20 cellular contexts compared by ENCODE assay signal in genomic region chr22:35378547-35379078, GRCh38. TPM values are rescaled to one million over a fixed set of nuclear protein-coding genes. Genes with fewer than 3 reads are reported as not detected.
A peak's percentile ranks its signal among the peaks of the same experiment; 100 is the strongest.
DNase-seq lines count a peak whose midpoint lies in the region; ATAC-seq, FAIRE-seq and TF ChIP-seq lines count a peak whose summit lies in the region.
"Had no signal": no experiment of that assay in that cellular context is flagged by ENCODE, and none has a peak within 500 bp of the region (broad histone marks: within the 10 kb centered on the region; RNA-seq: fewer than 3 reads in every experiment).

No MANE protein-coding gene starts in this region.

- H3K4me1 ChIP-seq in NT2/D1 (ENCODE audit: insufficient read depth, insufficient read length) (peaks cover 8% of the 10 kb centered on the region), endodermal cell (ENCODE audit: control insufficient read depth, insufficient read depth, low read length) (peaks cover 19% of the 10 kb centered on the region), psoas muscle (peaks cover 35% of the 10 kb centered on the region)
- peaks cover 22% of the 10 kb centered on the region for H3K4me1 ChIP-seq in CD4-positive, alpha-beta memory T cell (ENCODE audit: insufficient read depth, low read length)

- no peak for DNase-seq in NT2/D1 (ENCODE audit: low read depth, low spot score)
- peak; percentile 59 for DNase-seq in endodermal cell
- DNase-seq in psoas muscle = no peak
- DNase-seq in NCI-H446 (lab: John Stamatoyannopoulos, UW) = no peak
- DNase-seq in frontal cortex (ENCODE audit: low spot score in 2 of 2) = no peak
- no peak for DNase-seq in CD4-positive, alpha-beta memory T cell
- DNase-seq: activated gamma-delta T cell treated with Interleukin-2 at 50 U/mL for 16 hours; adrenal gland; caudate nucleus; effector memory CD8-positive, alpha-beta T cell; left ventricle myocardium superior; NCI-H1048; NCI-H2081 treated with DMSO at 0.1 percent for 48 hours; NCI-H510A; occipital lobe; SHP77 treated with DMSO at 0.1 percent for 48 hours; T-helper 1 cell had no signal

- H3K4me3 Mint-ChIP-seq in endodermal cell = peak overlapping the region; percentile 56
- no peak overlapping the region for H3K4me3 Mint-ChIP-seq in CD4-positive, alpha-beta memory T cell
- H3K4me3 Mint-ChIP-seq: effector memory CD8-positive, alpha-beta T cell had no signal

- H3K4me3 ChIP-seq in NT2/D1 (ENCODE audit: insufficient read length, low read depth) (no peak overlapping the region), endodermal cell (ENCODE audit: low read length) (no peak overlapping the region), psoas muscle (no peak overlapping the region)
- H3K4me3 ChIP-seq in CD4-positive, alpha-beta memory T cell (ENCODE audit: low read length in 2 of 2) = no peak overlapping the region
- H3K4me3 ChIP-seq: adrenal gland, right atrium auricular region had no signal

- POLR2A ChIA-PET in CD4-positive, alpha-beta memory T cell (lab: Charles Lee; ENCODE audit: partially characterized antibody) = no interaction called here

- peak overlapping the region; percentile 58 for H3K9ac ChIP-seq in NT2/D1 (ENCODE audit: insufficient read length, low read depth)
- H3K9ac ChIP-seq in endodermal cell (ENCODE audit: extremely low read depth, low read length, poor library complexity, severe bottlenecking) = no peak overlapping the region

- H3K36me3 Mint-ChIP-seq in endodermal cell (ENCODE audit: low read depth) = peaks cover 7% of the 10 kb centered on the region
- H3K36me3 Mint-ChIP-seq in CD4-positive, alpha-beta memory T cell = no peaks in the 10 kb centered on the region

- no peak for ATAC-seq in psoas muscle
- no peak for ATAC-seq in GM21717 (IDR thresholded peaks at IDR 0.05; ENCODE audit: unreplicated experiment)
- ATAC-seq: effector memory CD8-positive, alpha-beta T cell; left ventricle myocardium superior had no signal

- 0 out of 2 replicates have a peak overlapping the region, but pooled peaks have one; percentile 22 for H3K27ac ChIP-seq in 22Rv1
- H3K27ac ChIP-seq in endodermal cell (ENCODE audit: low read depth, low read length) = no peak overlapping the region
- H3K27ac ChIP-seq in psoas muscle = peak overlapping the region; percentile 83
- no peak overlapping the region for H3K27ac ChIP-seq in CD4-positive, alpha-beta memory T cell (ENCODE audit: low read depth, low read length)

- FAIRE-seq in frontal cortex (lab: Jason Lieb, UNC) = no peak

- H3K27me3 ChIP-seq in NT2/D1 (ENCODE audit: insufficient read depth, insufficient read length) (no peaks in the 10 kb centered on the region), endodermal cell (ENCODE audit: control insufficient read depth, insufficient read depth, low read length, poor library complexity, severe bottlenecking) (peaks cover 10% of the 10 kb centered on the region), psoas muscle (ENCODE audit: insufficient read depth in 3 of 3, low read length in 2 of 3) (no peaks in the 10 kb centered on the region)
- H3K27me3 ChIP-seq in CD4-positive, alpha-beta memory T cell (ENCODE audit: insufficient read depth, low read length) = peaks cover 7% of the 10 kb centered on the region
- H3K27me3 ChIP-seq: adrenal gland, right atrium auricular region had no signal

- TF ChIP-seq CTCF in 22Rv1 (IDR thresholded peaks at IDR 0.05) (no peak), endodermal cell (conservative IDR thresholded peaks at IDR 0.05) (no peak), psoas muscle (IDR thresholded peaks at IDR 0.05) (no peak)

- H3K4me1 Mint-ChIP-seq in endodermal cell = peaks cover 53% of the 10 kb centered on the region
- peaks cover 6 to 22% (median 15%) of the 10 kb centered on the region in 4 donors for H3K4me1 Mint-ChIP-seq in CD4-positive, alpha-beta memory T cell

- 74 to 82% methylated on average over 5 of the region's 5 CpGs for WGBS in endodermal cell (ENCODE audit: insufficient coverage in 1 of 2, insufficient read length in 1 of 2), 2 experiments
- 84 to 95% (median 90%) methylated on average over 5 of the region's 5 CpGs for WGBS in psoas muscle, 3 donors

- H3K27ac Mint-ChIP-seq in endodermal cell = peak overlapping the region; percentile 91
- H3K27ac Mint-ChIP-seq in CD4-positive, alpha-beta memory T cell = no peak overlapping the region
- H3K27ac Mint-ChIP-seq: effector memory CD8-positive, alpha-beta T cell had no signal

- H3K9me3 Mint-ChIP-seq in endodermal cell = no peaks in the 10 kb centered on the region
- H3K9me3 Mint-ChIP-seq in CD4-positive, alpha-beta memory T cell = peaks cover 0 to 2% (median 0%) of the 10 kb centered on the region in 8 donors
- H3K9me3 Mint-ChIP-seq: effector memory CD8-positive, alpha-beta T cell had no signal

- H3K9me3 ChIP-seq in NT2/D1 (ENCODE audit: insufficient read depth, low read length) (no peaks in the 10 kb centered on the region), endodermal cell (ENCODE audit: control insufficient read depth, low read length) (no peaks in the 10 kb centered on the region), psoas muscle (no peaks in the 10 kb centered on the region)
- no peaks in the 10 kb centered on the region for H3K9me3 ChIP-seq in CD4-positive, alpha-beta memory T cell (ENCODE audit: control insufficient read depth in 1 of 2, low read length in 2 of 2)
- H3K9me3 ChIP-seq: adrenal gland, right atrium auricular region had no signal

- intact Hi-C loops in psoas muscle (cut with DNase I) = no loop called here
- intact Hi-C loops in CD4-positive, alpha-beta memory T cell (cut with micrococcal nuclease) = no loop called here

- H3K36me3 ChIP-seq in NT2/D1 (ENCODE audit: insufficient read depth, insufficient read length, low read length) = peaks cover 8% of the 10 kb centered on the region
- H3K36me3 ChIP-seq in endodermal cell (ENCODE audit: control insufficient read depth, insufficient read depth, low read length) = peaks cover 4% of the 10 kb centered on the region
- H3K36me3 ChIP-seq in psoas muscle (ENCODE audit: insufficient read depth in 1 of 2, low read depth in 1 of 2) = peaks cover 0 to 10% of the 10 kb centered on the region in 2 donors
- no peaks in the 10 kb centered on the region for H3K36me3 ChIP-seq in CD4-positive, alpha-beta memory T cell (ENCODE audit: insufficient read depth, low read length)
- H3K36me3 ChIP-seq: right atrium auricular region had no signal

- peaks cover 19% of the 10 kb centered on the region for H3K27me3 Mint-ChIP-seq in endodermal cell (ENCODE audit: insufficient read depth)
- H3K27me3 Mint-ChIP-seq in CD4-positive, alpha-beta memory T cell = no peaks in the 10 kb centered on the region

- CTCF ChIA-PET in CD4-positive, alpha-beta memory T cell (lab: Charles Lee; ENCODE audit: partially characterized antibody) = no interaction called here

RNA-seq across cellular contexts. Expression of gene HMOX1, which starts 2.3 kb away (rescaled TPM):
- total RNA-seq in endodermal cell (10 to 100 TPM; 11.4 to 21.6 TPM), psoas muscle (100 to 1,000 TPM in 1 of 4 donors, 10 to 100 TPM in 3; 23.7 to 238 (median 50.5) TPM), frontal cortex (2.9 TPM)
- polyA plus RNA-seq in endodermal cell (2013, experiment 1 of 2) = 14.4 TPM
- 12.5 TPM for polyA plus RNA-seq in endodermal cell (2013, experiment 2 of 2)
- 100 to 1,000 TPM in 2 of 3 donors, 10 to 100 TPM in 1; 20.5 to 249 (median 167) TPM for polyA plus RNA-seq in psoas muscle
- 1 to 10 TPM; 7.7 to 8.3 TPM for total RNA-seq in CD4-positive, alpha-beta memory T cell
- polyA plus RNA-seq in CD4-positive, alpha-beta memory T cell = under 1 TPM in 1 of 2 donors, not detected in 1; 0.20 TPM

RNA-seq across cellular contexts. Expression of gene MCM5, which starts 21.3 kb away (rescaled TPM):
- 100 to 1,000 TPM; 155 to 179 TPM for total RNA-seq in endodermal cell
- 89.4 TPM for polyA plus RNA-seq in endodermal cell (2013, experiment 1 of 2)
- polyA plus RNA-seq in endodermal cell (2013, experiment 2 of 2) = 70.5 TPM
- 10 to 100 TPM in 3 of 4 donors, 1 to 10 TPM in 1; 9.1 to 13.6 (median 10.9) TPM for total RNA-seq in psoas muscle
- 1 to 10 TPM; 6.4 to 7.3 (median 6.9) TPM for polyA plus RNA-seq in psoas muscle
- total RNA-seq in frontal cortex = 9.4 TPM
- 10 to 100 TPM; 48.5 to 58.1 TPM for total RNA-seq in CD4-positive, alpha-beta memory T cell
- polyA plus RNA-seq in CD4-positive, alpha-beta memory T cell = 10 to 100 TPM; 22.0 to 26.9 TPM

Comparison
In these comparisons a context has a peak if more than half of its experiments do, and no peak if none do; other contexts are left out.
1. H3K27ac ChIP-seq: peak in 22Rv1 (single experiment) and psoas muscle (single experiment); none in endodermal cell (single experiment) and CD4-positive, alpha-beta memory T cell (single experiment).